In the genomic region with DNA sequence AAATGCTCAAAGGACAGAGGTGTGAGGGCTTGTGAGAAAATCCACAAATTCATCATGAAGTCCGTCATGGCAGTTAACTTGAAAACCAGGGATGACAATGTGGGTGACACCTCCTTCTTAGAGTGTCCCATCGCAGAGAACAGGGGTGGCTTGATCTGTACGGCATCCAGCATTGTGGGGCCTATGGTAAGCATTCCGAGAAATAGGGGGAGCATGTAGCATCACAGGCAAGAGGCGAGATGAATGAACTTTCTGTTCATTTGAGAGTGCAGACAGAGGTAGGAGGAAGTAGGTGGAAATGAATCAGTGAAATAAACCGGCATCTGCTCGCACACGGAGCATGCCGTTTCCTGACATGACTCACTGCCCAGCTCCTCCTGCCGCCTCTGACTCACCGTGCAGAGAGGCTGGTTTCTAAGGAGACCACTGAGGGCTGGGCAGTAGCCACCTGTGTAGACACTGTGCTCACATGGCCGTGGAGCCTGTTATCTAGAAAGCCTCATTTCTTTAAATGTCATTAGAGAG, we compare ENCODE assay signal across 1 cellular context.
TF ChIP-seq lines count a peak whose summit lies in the region.

No MANE protein-coding gene starts in this region.

TF ChIP-seq in GM12878, 131 proteins besides CTCF, POLR2A, EP300 and RAD21 (continued from another document):
- TF ChIP-seq, protein P1, sequence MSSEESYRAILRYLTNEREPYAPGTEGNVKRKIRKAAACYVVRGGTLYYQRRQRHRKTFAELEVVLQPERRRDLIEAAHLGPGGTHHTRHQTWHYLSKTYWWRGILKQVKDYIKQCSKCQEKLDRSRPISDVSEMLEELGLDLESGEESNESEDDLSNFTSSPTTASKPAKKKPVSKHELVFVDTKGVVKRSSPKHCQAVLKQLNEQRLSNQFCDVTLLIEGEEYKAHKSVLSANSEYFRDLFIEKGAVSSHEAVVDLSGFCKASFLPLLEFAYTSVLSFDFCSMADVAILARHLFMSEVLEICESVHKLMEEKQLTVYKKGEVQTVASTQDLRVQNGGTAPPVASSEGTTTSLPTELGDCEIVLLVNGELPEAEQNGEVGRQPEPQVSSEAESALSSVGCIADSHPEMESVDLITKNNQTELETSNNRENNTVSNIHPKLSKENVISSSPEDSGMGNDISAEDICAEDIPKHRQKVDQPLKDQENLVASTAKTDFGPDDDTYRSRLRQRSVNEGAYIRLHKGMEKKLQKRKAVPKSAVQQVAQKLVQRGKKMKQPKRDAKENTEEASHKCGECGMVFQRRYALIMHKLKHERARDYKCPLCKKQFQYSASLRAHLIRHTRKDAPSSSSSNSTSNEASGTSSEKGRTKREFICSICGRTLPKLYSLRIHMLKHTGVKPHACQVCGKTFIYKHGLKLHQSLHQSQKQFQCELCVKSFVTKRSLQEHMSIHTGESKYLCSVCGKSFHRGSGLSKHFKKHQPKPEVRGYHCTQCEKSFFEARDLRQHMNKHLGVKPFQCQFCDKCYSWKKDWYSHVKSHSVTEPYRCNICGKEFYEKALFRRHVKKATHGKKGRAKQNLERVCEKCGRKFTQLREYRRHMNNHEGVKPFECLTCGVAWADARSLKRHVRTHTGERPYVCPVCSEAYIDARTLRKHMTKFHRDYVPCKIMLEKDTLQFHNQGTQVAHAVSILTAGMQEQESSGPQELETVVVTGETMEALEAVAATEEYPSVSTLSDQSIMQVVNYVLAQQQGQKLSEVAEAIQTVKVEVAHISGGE (CRISPR knock-in tag; IDR thresholded peaks at IDR 0.05) = no peak
- TF ChIP-seq SUZ12 (IDR thresholded peaks at IDR 0.05; ENCODE audit: unreplicated experiment) = no peak
- no peak for TF ChIP-seq RELA (IDR thresholded peaks at IDR 0.05; ENCODE audit: borderline replicate concordance, partially characterized antibody)
- peak; percentile 53 for TF ChIP-seq CREM (IDR thresholded peaks at IDR 0.05; ENCODE audit: low read depth)
- TF ChIP-seq ZSCAN29 (IDR thresholded peaks at IDR 0.05) = 0 out of 2 replicates have a peak, but pooled peaks have one; percentile 66
- TF ChIP-seq RBBP5 (conservative IDR thresholded peaks at IDR 0.05) = no peak
- TF ChIP-seq DPF2 (IDR thresholded peaks at IDR 0.05) = 0 out of 2 replicates have a peak, but pooled peaks have one; percentile 39
- 0 out of 2 replicates have a peak, but pooled peaks have one; percentile 17 for TF ChIP-seq GABPA (IDR thresholded peaks at IDR 0.05; ENCODE audit: low read depth)
- TF ChIP-seq, protein P2, sequence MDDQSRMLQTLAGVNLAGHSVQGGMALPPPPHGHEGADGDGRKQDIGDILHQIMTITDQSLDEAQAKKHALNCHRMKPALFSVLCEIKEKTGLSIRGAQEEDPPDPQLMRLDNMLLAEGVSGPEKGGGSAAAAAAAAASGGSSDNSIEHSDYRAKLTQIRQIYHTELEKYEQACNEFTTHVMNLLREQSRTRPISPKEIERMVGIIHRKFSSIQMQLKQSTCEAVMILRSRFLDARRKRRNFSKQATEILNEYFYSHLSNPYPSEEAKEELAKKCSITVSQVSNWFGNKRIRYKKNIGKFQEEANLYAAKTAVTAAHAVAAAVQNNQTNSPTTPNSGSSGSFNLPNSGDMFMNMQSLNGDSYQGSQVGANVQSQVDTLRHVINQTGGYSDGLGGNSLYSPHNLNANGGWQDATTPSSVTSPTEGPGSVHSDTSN (IDR thresholded peaks at IDR 0.05; ENCODE audit: insufficient replicate concordance, low read depth, low read length) = no peak
- no peak for TF ChIP-seq ZNF217 (IDR thresholded peaks at IDR 0.05)
- TF ChIP-seq NR2F1 (conservative IDR thresholded peaks at IDR 0.05) = no peak
- no peak for TF ChIP-seq SRF (IDR thresholded peaks at IDR 0.05; ENCODE audit: low read depth in 2 of 2, low read length in 2 of 2)
- no peak for TF ChIP-seq BACH1 (IDR thresholded peaks at IDR 0.05; ENCODE audit: borderline replicate concordance)
- TF ChIP-seq, protein P3, sequence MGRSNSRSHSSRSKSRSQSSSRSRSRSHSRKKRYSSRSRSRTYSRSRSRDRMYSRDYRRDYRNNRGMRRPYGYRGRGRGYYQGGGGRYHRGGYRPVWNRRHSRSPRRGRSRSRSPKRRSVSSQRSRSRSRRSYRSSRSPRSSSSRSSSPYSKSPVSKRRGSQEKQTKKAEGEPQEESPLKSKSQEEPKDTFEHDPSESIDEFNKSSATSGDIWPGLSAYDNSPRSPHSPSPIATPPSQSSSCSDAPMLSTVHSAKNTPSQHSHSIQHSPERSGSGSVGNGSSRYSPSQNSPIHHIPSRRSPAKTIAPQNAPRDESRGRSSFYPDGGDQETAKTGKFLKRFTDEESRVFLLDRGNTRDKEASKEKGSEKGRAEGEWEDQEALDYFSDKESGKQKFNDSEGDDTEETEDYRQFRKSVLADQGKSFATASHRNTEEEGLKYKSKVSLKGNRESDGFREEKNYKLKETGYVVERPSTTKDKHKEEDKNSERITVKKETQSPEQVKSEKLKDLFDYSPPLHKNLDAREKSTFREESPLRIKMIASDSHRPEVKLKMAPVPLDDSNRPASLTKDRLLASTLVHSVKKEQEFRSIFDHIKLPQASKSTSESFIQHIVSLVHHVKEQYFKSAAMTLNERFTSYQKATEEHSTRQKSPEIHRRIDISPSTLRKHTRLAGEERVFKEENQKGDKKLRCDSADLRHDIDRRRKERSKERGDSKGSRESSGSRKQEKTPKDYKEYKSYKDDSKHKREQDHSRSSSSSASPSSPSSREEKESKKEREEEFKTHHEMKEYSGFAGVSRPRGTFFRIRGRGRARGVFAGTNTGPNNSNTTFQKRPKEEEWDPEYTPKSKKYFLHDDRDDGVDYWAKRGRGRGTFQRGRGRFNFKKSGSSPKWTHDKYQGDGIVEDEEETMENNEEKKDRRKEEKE (IDR thresholded peaks at IDR 0.05) = no peak
- TF ChIP-seq CBX5 (IDR thresholded peaks at IDR 0.05; ENCODE audit: low read depth) = 0 out of 2 replicates have a peak, but pooled peaks have one; percentile 64
- no peak for TF ChIP-seq ZNF24 (IDR thresholded peaks at IDR 0.05)
- TF ChIP-seq BHLHE40 (IDR thresholded peaks at IDR 0.05; ENCODE audit: borderline replicate concordance in 1 of 2, low read depth in 2 of 2, low read length in 1 of 2) = 0 out of 4 replicates have a peak, but pooled peaks have one; percentile 27 to 38
- 0 out of 2 replicates have a peak, but pooled peaks have one; percentile 39 for TF ChIP-seq PAX5 (IDR thresholded peaks at IDR 0.05; ENCODE audit: borderline replicate concordance, low read depth, low read length)
- peak; percentile 66 for TF ChIP-seq ATF7 (IDR thresholded peaks at IDR 0.05; ENCODE audit: low read depth)
- TF ChIP-seq ZZZ3 (IDR thresholded peaks at IDR 0.05; ENCODE audit: control insufficient read depth, insufficient read length, low read depth) = no peak
- TF ChIP-seq RUNX3 (IDR thresholded peaks at IDR 0.05; ENCODE audit: low read length) = peak; percentile 40
- 0 out of 2 replicates have a peak, but pooled peaks have one; percentile 41 for TF ChIP-seq CREB1 (IDR thresholded peaks at IDR 0.05; ENCODE audit: low read depth)
- TF ChIP-seq NFIC (IDR thresholded peaks at IDR 0.05; ENCODE audit: low read depth, low read length) = 0 out of 2 replicates have a peak, but pooled peaks have one; percentile 29
- TF ChIP-seq CEBPB (IDR thresholded peaks at IDR 0.05; ENCODE audit: borderline replicate concordance in 1 of 2, low read depth in 2 of 2, low read length in 2 of 2) = no peak
- TF ChIP-seq ETV6 (conservative IDR thresholded peaks at IDR 0.05 in 1 of 2, IDR thresholded peaks at IDR 0.05 in 1 of 2; ENCODE audit: borderline replicate concordance in 1 of 2, low read depth in 1 of 2) = peak in 1 of 2 experiments; percentile 99; a peak in 2 of 4 replicates
- TF ChIP-seq RCOR1 (conservative IDR thresholded peaks at IDR 0.05; ENCODE audit: low read depth, low read length) = no peak
- TF ChIP-seq, protein P4, sequence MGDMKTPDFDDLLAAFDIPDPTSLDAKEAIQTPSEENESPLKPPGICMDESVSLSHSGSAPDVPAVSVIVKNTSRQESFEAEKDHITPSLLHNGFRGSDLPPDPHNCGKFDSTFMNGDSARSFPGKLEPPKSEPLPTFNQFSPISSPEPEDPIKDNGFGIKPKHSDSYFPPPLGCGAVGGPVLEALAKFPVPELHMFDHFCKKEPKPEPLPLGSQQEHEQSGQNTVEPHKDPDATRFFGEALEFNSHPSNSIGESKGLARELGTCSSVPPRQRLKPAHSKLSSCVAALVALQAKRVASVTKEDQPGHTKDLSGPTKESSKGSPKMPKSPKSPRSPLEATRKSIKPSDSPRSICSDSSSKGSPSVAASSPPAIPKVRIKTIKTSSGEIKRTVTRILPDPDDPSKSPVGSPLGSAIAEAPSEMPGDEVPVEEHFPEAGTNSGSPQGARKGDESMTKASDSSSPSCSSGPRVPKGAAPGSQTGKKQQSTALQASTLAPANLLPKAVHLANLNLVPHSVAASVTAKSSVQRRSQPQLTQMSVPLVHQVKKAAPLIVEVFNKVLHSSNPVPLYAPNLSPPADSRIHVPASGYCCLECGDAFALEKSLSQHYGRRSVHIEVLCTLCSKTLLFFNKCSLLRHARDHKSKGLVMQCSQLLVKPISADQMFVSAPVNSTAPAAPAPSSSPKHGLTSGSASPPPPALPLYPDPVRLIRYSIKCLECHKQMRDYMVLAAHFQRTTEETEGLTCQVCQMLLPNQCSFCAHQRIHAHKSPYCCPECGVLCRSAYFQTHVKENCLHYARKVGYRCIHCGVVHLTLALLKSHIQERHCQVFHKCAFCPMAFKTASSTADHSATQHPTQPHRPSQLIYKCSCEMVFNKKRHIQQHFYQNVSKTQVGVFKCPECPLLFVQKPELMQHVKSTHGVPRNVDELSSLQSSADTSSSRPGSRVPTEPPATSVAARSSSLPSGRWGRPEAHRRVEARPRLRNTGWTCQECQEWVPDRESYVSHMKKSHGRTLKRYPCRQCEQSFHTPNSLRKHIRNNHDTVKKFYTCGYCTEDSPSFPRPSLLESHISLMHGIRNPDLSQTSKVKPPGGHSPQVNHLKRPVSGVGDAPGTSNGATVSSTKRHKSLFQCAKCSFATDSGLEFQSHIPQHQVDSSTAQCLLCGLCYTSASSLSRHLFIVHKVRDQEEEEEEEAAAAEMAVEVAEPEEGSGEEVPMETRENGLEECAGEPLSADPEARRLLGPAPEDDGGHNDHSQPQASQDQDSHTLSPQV (IDR thresholded peaks at IDR 0.05) = no peak
- no peak for TF ChIP-seq MYC (IDR thresholded peaks at IDR 0.05; ENCODE audit: insufficient read depth, insufficient read length, insufficient replicate concordance, low read length, severe bottlenecking)
- TF ChIP-seq NRF1 (conservative IDR thresholded peaks at IDR 0.05; ENCODE audit: low read depth, low read length) = no peak
- no peak for TF ChIP-seq PAX8 (IDR thresholded peaks at IDR 0.05)
- no peak for TF ChIP-seq MXI1 (IDR thresholded peaks at IDR 0.05; ENCODE audit: low read depth, low read length)
- TF ChIP-seq FOXK2 (IDR thresholded peaks at IDR 0.05) = peak; percentile 39; the same call in 1 of the 2 replicates
- peak in 1 of 2 experiments; percentile 65; a peak in 1 of 3 replicates for TF ChIP-seq EGR1 (IDR thresholded peaks at IDR 0.05; ENCODE audit: borderline replicate concordance in 1 of 2, low read depth in 2 of 2, low read length in 2 of 2)
- TF ChIP-seq KLF5 (IDR thresholded peaks at IDR 0.05; ENCODE audit: partially characterized antibody) = no peak
- no peak for TF ChIP-seq SIN3A (IDR thresholded peaks at IDR 0.05; ENCODE audit: low read depth, low read length)
- no peak for TF ChIP-seq HCFC1 (IDR thresholded peaks at IDR 0.05; ENCODE audit: low read length)
- no peak for TF ChIP-seq BCL11A (IDR thresholded peaks at IDR 0.05; ENCODE audit: low read depth, low read length)
- TF ChIP-seq BMI1 (IDR thresholded peaks at IDR 0.05; ENCODE audit: borderline replicate concordance) = no peak
- no peak for TF ChIP-seq SUPT20H (IDR thresholded peaks at IDR 0.05; ENCODE audit: borderline replicate concordance, control insufficient read depth, low read depth, low read length)
- no peak for TF ChIP-seq BRCA1 (IDR thresholded peaks at IDR 0.05; ENCODE audit: low read depth, low read length)
- TF ChIP-seq CHD2 (IDR thresholded peaks at IDR 0.05; ENCODE audit: borderline replicate concordance, low read depth, low read length) = no peak
- no peak for TF ChIP-seq SMARCA5 (IDR thresholded peaks at IDR 0.05)
- TF ChIP-seq SMC3 (IDR thresholded peaks at IDR 0.05; ENCODE audit: borderline replicate concordance, low read length) = no peak
- no peak for TF ChIP-seq SIX5 (IDR thresholded peaks at IDR 0.05; ENCODE audit: low read depth, low read length, severe bottlenecking)
- TF ChIP-seq MEF2B (IDR thresholded peaks at IDR 0.05; ENCODE audit: partially characterized antibody, poor library complexity, severe bottlenecking) = no peak
- TF ChIP-seq JUND (IDR thresholded peaks at IDR 0.05; ENCODE audit: low read depth, low read length) = peak; percentile 63; the same call in 1 of the 2 replicates
- TF ChIP-seq JUNB (IDR thresholded peaks at IDR 0.05) = peak; percentile 85
